Comparison of ENCODE assay signal across 11 cellular contexts in the genomic region with DNA sequence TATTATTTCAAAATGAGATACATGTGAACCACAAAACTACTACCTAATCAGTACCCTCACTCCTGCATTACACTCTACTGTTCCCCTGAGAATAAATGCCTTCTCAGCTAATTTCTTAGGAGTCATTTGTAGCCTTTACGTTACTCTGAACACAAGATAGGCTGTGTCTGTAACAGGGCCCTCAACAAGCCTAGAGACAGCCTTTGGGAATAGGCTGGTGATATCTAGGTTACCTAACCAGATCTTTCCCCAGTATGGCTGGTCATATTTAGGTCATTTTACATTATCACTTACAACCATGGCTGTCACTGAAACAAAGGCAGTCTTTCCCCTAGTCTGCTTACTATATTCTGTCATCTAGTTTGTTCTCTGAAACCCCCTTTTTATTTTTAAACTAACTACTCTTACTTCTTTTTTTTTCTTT. TPM values are rescaled to one million over a fixed set of nuclear protein-coding genes. Genes with fewer than 3 reads are reported as not detected.
DNase-seq lines count a peak whose midpoint lies in the region; ATAC-seq and TF ChIP-seq lines count a peak whose summit lies in the region.
"Had no signal": no experiment of that assay in that cellular context is flagged by ENCODE, and none has a peak within 500 bp of the region (broad histone marks: within the 10 kb centered on the region; RNA-seq: fewer than 3 reads in every experiment).

No MANE protein-coding gene starts in this region.

- POLR2A ChIA-PET in activated CD4-positive, alpha-beta T cell treated with anti-CD3 and anti-CD28 coated beads for 36 hours (lab: Charles Lee), result interaction anchor here (0.8 to 2.0 kb wide), 5 partner anchors 12 to 40 kb away, joined by 6 to 21 read pairs (median 12); no protein-coding TSS in a partner anchor
- POLR2A ChIA-PET in OCI-LY7 (lab: Charles Lee), result interaction anchor here (0.6 to 3.9 kb wide), 16 partner anchors 8 to 427 kb away, joined by 3 to 58 read pairs (median 4); partner anchors contain the start of genes ATM, DDX10 and NPAT

- intact Hi-C loops in activated CD4-positive, alpha-beta T cell treated with anti-CD3 and anti-CD28 coated beads for 36 hours (cut with DNase I, micrococcal nuclease), result loop anchor here in 1 of 2 experiments (1.0 kb wide), 1 partner anchor 65 kb away; no protein-coding TSS in a partner anchor
- intact Hi-C loops in OCI-LY7 (cut with micrococcal nuclease; ENCODE audit: unreplicated experiment), result loop anchor here (1.0 to 5.0 kb wide), 2 partner anchors 13 to 425 kb away; no protein-coding TSS in a partner anchor

- H3K27ac ChIP-seq in OCI-LY7 (ENCODE audit: low read depth, low read length, poor library complexity, severe bottlenecking) (peak overlapping the region; percentile 96), neutrophil (peak overlapping the region; percentile 89)
- H3K27ac ChIP-seq: 22Rv1, uterus had no signal

- peaks cover 22% of the 10 kb centered on the region; the same call in 1 of the 2 replicates for H3K79me2 ChIP-seq in OCI-LY7 (ENCODE audit: insufficient read depth, low read depth, low read length)

- no peaks in the 10 kb centered on the region for H3K27me3 ChIP-seq in neutrophil
- H3K27me3 ChIP-seq: uterus had no signal

- peaks cover 2% of the 10 kb centered on the region for H3K9me3 Mint-ChIP-seq in activated CD4-positive, alpha-beta T cell treated with anti-CD3 and anti-CD28 coated beads for 36 hours (ENCODE audit: low read depth)

- H3K9me2 ChIP-seq in OCI-LY7 (ENCODE audit: insufficient read depth, low read length), result no peaks in the 10 kb centered on the region

- peaks cover 45% of the 10 kb centered on the region for H3K36me3 Mint-ChIP-seq in activated CD4-positive, alpha-beta T cell treated with anti-CD3 and anti-CD28 coated beads for 36 hours (ENCODE audit: low read depth)

- H4K20me1 ChIP-seq in OCI-LY7 (ENCODE audit: insufficient read depth, low read length), result no peaks in the 10 kb centered on the region

- H3K27me3 Mint-ChIP-seq in activated CD4-positive, alpha-beta T cell treated with anti-CD3 and anti-CD28 coated beads for 36 hours, result no peaks in the 10 kb centered on the region

- H3K4me1 Mint-ChIP-seq in activated CD4-positive, alpha-beta T cell treated with anti-CD3 and anti-CD28 coated beads for 36 hours, result peaks cover 77% of the 10 kb centered on the region

- H3K36me3 ChIP-seq in OCI-LY7 (ENCODE audit: insufficient read depth, low read length), result peaks cover 96% of the 10 kb centered on the region
- peaks cover 26% of the 10 kb centered on the region for H3K36me3 ChIP-seq in neutrophil

- CTCF ChIA-PET in activated CD4-positive, alpha-beta T cell treated with anti-CD3 and anti-CD28 coated beads for 36 hours (lab: Charles Lee), result interaction anchor here (1.0 to 7.5 kb wide), 4 partner anchors 14 to 62 kb away, joined by 3 to 91 read pairs (median 4); partner anchors contain the start of genes ATM and NPAT
- CTCF ChIA-PET in OCI-LY7 (lab: Charles Lee; ENCODE audit: unreplicated experiment), result interaction anchor here (1.1 to 1.3 kb wide), 2 partner anchors 76 to 426 kb away, joined by 3 to 4 read pairs; no protein-coding TSS in a partner anchor

- TF ChIP-seq CTCF in OCI-LY7 (conservative IDR thresholded peaks at IDR 0.05; ENCODE audit: low read length) (no peak), neutrophil (IDR thresholded peaks at IDR 0.05) (no peak)

- ATAC-seq in activated CD4-positive, alpha-beta T cell treated with anti-CD3 and anti-CD28 coated beads for 36 hours, result peak; percentile 47
- peak; percentile 54 for ATAC-seq in HG02884 (IDR thresholded peaks at IDR 0.05; ENCODE audit: unreplicated experiment)

- H3K27ac Mint-ChIP-seq in activated CD4-positive, alpha-beta T cell treated with anti-CD3 and anti-CD28 coated beads for 36 hours, result peak overlapping the region; percentile 83

- H3K4me1 ChIP-seq in OCI-LY7 (ENCODE audit: insufficient read depth, low read length, poor library complexity, severe bottlenecking), result peaks cover 31% of the 10 kb centered on the region
- H3K4me1 ChIP-seq in neutrophil (ENCODE audit: control insufficient read depth in 1 of 2, insufficient read depth in 1 of 2, low read depth in 1 of 2, low read length in 1 of 2), result peaks cover 23 to 48% of the 10 kb centered on the region in 2 experiments
- H3K4me1 ChIP-seq: uterus had no signal

- H3K9me3 ChIP-seq in OCI-LY7 (ENCODE audit: low read length), result peaks cover 26% of the 10 kb centered on the region; the same call in 1 of the 2 replicates
- H3K9me3 ChIP-seq in neutrophil, result no peaks in the 10 kb centered on the region
- H3K9me3 ChIP-seq: uterus had no signal

- peak overlapping the region; percentile 57 for H3K4me3 Mint-ChIP-seq in activated CD4-positive, alpha-beta T cell treated with anti-CD3 and anti-CD28 coated beads for 36 hours

- H3K4me3 ChIP-seq in OCI-LY7 (ENCODE audit: low read depth, low read length, poor library complexity, severe bottlenecking) (peak overlapping the region; percentile 59), neutrophil (ENCODE audit: low read depth in 1 of 2, low read length in 1 of 2) (peak overlapping the region in 1 of 2 experiments; percentile 51)
- H3K4me3 ChIP-seq: uterus had no signal

- no peak for DNase-seq in activated CD4-positive, alpha-beta T cell treated with anti-CD3 and anti-CD28 coated beads for 36 hours
- no peak for DNase-seq in activated CD4-positive, alpha-beta T cell treated with anti-CD3 and anti-CD28 coated beads for 1 hour
- peak; percentile 19 for DNase-seq in OCI-LY7 (ENCODE audit: low spot score)
- DNase-seq in NCI-H1417 treated with DMSO at 0.1 percent for 48 hours (lab: John Stamatoyannopoulos, UW), result no peak
- DNase-seq in SKM-1 (lab: John Stamatoyannopoulos, UW; ENCODE audit: unreplicated experiment), result no peak
- no peak for DNase-seq in NOMO-1 treated with dmso at 0.1 percent for 144 hours (lab: John Stamatoyannopoulos, UW; ENCODE audit: unreplicated experiment)
- DNase-seq: islet precursor cell, uterus had no signal

- no peak overlapping the region; the same call in 1 of the 2 replicates for H2AFZ ChIP-seq in OCI-LY7 (ENCODE audit: low read length)

- BruUV-seq in OCI-LY7 (replicated peaks; lab: Mats Ljungman, UMichigan), result no TSS peak

- H3K4me2 ChIP-seq in OCI-LY7 (ENCODE audit: low read length), result peak overlapping the region; percentile 82

RNA-seq across cellular contexts. Expression of gene ATM, which starts 14.2 kb away (rescaled TPM):
- 10 to 100 TPM; 32.8 to 36.1 TPM for total RNA-seq in activated CD4-positive, alpha-beta T cell treated with anti-CD3 and anti-CD28 coated beads for 36 hours
- 125 and 147 TPM in 2 replicates for total RNA-seq in OCI-LY7 (2014; rRNA removed; shearing (Covaris generic))
- total RNA-seq in OCI-LY7 (2022), result 159 and 187 TPM in 2 replicates

RNA-seq across cellular contexts. Expression of gene NPAT, which starts 14.6 kb away (rescaled TPM):
- total RNA-seq in activated CD4-positive, alpha-beta T cell treated with anti-CD3 and anti-CD28 coated beads for 36 hours, result 10 to 100 TPM; 28.4 to 45.2 TPM
- 19.2 and 22.6 TPM in 2 replicates for total RNA-seq in OCI-LY7 (2014; rRNA removed; shearing (Covaris generic))
- 26.9 and 35.8 TPM in 2 replicates for total RNA-seq in OCI-LY7 (2022)
